In the genomic region with DNA sequence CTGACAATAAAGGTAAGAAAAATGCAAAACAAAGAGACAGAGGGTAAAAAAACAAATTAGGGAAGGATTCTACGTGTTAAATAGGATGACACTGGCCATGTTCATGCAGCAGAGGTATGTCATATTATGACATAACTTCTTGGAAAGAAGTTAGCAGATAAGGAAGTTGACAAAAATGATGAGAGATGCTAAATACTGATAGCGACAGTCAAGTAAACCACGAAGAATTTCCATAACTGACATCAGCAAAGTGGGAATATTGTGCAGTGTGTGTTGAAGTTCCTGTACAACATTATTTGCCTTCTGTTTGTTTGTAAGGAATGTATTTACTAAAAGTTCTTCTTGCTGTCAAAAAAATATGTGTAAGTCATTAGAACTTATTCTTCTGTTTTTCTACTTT, we compare ENCODE assay signal across 1 cellular context.
TF ChIP-seq lines count a peak whose summit lies in the region.

No MANE protein-coding gene starts in this region.

TF ChIP-seq in K562, 482 proteins besides CTCF, POLR2A, EP300 and RAD21 (continued from another document and continues in another):
- TF ChIP-seq, protein P1, sequence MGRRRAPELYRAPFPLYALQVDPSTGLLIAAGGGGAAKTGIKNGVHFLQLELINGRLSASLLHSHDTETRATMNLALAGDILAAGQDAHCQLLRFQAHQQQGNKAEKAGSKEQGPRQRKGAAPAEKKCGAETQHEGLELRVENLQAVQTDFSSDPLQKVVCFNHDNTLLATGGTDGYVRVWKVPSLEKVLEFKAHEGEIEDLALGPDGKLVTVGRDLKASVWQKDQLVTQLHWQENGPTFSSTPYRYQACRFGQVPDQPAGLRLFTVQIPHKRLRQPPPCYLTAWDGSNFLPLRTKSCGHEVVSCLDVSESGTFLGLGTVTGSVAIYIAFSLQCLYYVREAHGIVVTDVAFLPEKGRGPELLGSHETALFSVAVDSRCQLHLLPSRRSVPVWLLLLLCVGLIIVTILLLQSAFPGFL (CRISPR knock-in tag; IDR thresholded peaks at IDR 0.05) = no peak
- peak in 1 of 2 experiments; percentile 55; a peak in 1 of 4 replicates for TF ChIP-seq RCOR1 (IDR thresholded peaks at IDR 0.05; ENCODE audit: borderline replicate concordance in 1 of 2, low read depth in 2 of 2, low read length in 2 of 2)
- TF ChIP-seq SMARCA4 (IDR thresholded peaks at IDR 0.05) = peak; percentile 69; the same call in 1 of the 2 replicates
- TF ChIP-seq, protein P2, sequence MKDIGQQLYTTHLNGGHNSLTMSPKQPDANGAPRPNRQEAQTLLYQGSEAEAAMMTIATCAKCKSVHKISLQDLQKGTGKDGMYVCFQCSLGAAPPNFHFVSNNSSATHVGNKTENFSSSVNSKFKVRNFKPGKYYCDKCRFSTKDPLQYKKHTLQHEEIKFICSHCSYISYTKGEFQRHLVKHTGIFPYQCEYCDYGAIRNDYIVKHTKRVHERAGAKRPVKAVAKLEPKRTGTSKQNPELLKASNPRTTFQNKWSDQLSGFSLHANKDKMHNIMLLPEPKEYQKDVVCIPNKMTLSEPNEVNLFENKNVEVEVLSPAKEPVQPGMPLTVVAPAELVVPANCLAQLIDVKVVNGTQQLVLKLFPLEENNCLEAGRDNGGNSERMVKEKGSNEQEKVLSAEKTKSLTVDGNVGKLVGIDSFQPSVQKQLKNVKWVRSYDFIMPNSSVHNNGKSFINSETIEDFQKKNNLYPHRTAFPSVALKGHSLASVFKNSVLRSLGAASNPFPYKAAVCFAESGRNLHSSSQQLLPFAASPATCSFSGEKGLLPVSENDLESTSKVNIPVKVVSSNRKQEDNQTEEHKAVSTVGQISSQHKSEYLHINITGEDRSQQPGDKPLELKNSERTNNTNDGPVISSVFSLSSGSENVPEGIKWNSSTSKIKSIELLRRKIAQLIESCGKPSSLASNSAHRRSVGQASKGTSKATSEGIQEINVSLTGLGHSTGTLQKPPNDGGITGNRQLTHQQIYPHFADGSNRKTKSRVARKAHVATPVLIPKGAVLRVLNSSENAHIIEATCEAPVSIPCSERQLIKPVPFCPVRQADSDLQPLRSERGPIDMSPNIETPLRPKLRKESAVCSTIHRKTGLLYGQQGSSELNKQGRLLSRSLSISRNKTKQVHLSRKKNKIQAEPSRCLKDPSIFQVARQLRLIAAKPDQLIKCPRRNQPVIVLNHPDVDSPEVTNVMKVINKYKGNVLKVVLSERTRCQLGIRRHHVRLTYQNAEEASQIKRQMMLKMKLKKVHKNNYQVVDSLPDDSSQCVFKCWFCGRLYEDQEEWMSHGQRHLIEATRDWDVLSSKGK (CRISPR knock-in tag; IDR thresholded peaks at IDR 0.05) = no peak
- no peak for TF ChIP-seq NR3C1 (CRISPR knock-in tag; IDR thresholded peaks at IDR 0.05)
- no peak for TF ChIP-seq CBX3 (IDR thresholded peaks at IDR 0.05; ENCODE audit: borderline replicate concordance in 1 of 2, low read length in 2 of 2)
- TF ChIP-seq NFE2L1 (tag; IDR thresholded peaks at IDR 0.05; ENCODE audit: borderline replicate concordance, low read depth) = no peak
- TF ChIP-seq NR2F6 (CRISPR knock-in tag; IDR thresholded peaks at IDR 0.05) = no peak
- TF ChIP-seq BRCA1 (IDR thresholded peaks at IDR 0.05) = no peak
- TF ChIP-seq BRCA1 (CRISPR knock-in tag; IDR thresholded peaks at IDR 0.05) = no peak
- no peak for TF ChIP-seq NEUROD1 (IDR thresholded peaks at IDR 0.05; ENCODE audit: borderline replicate concordance, low read depth, low read length, partially characterized antibody)
- no peak for TF ChIP-seq ZC3H4 (CRISPR knock-in tag; IDR thresholded peaks at IDR 0.05; ENCODE audit: borderline replicate concordance)
- TF ChIP-seq ZNF431 (CRISPR knock-in tag; IDR thresholded peaks at IDR 0.05) = no peak
- TF ChIP-seq, protein P3, sequence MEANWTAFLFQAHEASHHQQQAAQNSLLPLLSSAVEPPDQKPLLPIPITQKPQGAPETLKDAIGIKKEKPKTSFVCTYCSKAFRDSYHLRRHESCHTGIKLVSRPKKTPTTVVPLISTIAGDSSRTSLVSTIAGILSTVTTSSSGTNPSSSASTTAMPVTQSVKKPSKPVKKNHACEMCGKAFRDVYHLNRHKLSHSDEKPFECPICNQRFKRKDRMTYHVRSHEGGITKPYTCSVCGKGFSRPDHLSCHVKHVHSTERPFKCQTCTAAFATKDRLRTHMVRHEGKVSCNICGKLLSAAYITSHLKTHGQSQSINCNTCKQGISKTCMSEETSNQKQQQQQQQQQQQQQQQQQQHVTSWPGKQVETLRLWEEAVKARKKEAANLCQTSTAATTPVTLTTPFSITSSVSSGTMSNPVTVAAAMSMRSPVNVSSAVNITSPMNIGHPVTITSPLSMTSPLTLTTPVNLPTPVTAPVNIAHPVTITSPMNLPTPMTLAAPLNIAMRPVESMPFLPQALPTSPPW (CRISPR knock-in tag; IDR thresholded peaks at IDR 0.05) = no peak
- TF ChIP-seq, protein P4, sequence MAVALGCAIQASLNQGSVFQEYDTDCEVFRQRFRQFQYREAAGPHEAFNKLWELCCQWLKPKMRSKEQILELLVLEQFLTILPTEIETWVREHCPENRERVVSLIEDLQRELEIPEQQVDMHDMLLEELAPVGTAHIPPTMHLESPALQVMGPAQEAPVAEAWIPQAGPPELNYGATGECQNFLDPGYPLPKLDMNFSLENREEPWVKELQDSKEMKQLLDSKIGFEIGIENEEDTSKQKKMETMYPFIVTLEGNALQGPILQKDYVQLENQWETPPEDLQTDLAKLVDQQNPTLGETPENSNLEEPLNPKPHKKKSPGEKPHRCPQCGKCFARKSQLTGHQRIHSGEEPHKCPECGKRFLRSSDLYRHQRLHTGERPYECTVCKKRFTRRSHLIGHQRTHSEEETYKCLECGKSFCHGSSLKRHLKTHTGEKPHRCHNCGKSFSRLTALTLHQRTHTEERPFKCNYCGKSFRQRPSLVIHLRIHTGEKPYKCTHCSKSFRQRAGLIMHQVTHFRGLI (CRISPR knock-in tag; IDR thresholded peaks at IDR 0.05) = no peak
- TF ChIP-seq ZNF140 (CRISPR knock-in tag; IDR thresholded peaks at IDR 0.05) = no peak
- peak; percentile 29; the same call in 1 of the 2 replicates for TF ChIP-seq ADNP (tag; IDR thresholded peaks at IDR 0.05)
- peak in 1 of 2 experiments; percentile 63; a peak in 2 of 4 replicates for TF ChIP-seq FOXA3 (CRISPR knock-in tag; conservative IDR thresholded peaks at IDR 0.05 in 1 of 2, IDR thresholded peaks at IDR 0.05 in 1 of 2)
- TF ChIP-seq, protein P5, sequence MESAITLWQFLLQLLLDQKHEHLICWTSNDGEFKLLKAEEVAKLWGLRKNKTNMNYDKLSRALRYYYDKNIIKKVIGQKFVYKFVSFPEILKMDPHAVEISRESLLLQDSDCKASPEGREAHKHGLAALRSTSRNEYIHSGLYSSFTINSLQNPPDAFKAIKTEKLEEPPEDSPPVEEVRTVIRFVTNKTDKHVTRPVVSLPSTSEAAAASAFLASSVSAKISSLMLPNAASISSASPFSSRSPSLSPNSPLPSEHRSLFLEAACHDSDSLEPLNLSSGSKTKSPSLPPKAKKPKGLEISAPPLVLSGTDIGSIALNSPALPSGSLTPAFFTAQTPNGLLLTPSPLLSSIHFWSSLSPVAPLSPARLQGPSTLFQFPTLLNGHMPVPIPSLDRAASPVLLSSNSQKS (CRISPR knock-in tag; IDR thresholded peaks at IDR 0.05) = no peak
- no peak for TF ChIP-seq FOXP1 (CRISPR knock-in tag; IDR thresholded peaks at IDR 0.05)
- peak; percentile 51; the same call in 1 of the 2 replicates for TF ChIP-seq MECOM (CRISPR knock-in tag; IDR thresholded peaks at IDR 0.05)
- TF ChIP-seq ZKSCAN8 (CRISPR knock-in tag; IDR thresholded peaks at IDR 0.05) = no peak
- TF ChIP-seq SRSF1 (IDR thresholded peaks at IDR 0.05; ENCODE audit: low read depth, low read length) = no peak
- TF ChIP-seq ZC3H11A (IDR thresholded peaks at IDR 0.05; ENCODE audit: low read depth, low read length) = no peak
- TF ChIP-seq, protein P6, sequence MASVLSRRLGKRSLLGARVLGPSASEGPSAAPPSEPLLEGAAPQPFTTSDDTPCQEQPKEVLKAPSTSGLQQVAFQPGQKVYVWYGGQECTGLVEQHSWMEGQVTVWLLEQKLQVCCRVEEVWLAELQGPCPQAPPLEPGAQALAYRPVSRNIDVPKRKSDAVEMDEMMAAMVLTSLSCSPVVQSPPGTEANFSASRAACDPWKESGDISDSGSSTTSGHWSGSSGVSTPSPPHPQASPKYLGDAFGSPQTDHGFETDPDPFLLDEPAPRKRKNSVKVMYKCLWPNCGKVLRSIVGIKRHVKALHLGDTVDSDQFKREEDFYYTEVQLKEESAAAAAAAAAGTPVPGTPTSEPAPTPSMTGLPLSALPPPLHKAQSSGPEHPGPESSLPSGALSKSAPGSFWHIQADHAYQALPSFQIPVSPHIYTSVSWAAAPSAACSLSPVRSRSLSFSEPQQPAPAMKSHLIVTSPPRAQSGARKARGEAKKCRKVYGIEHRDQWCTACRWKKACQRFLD (CRISPR knock-in tag; IDR thresholded peaks at IDR 0.05) = no peak
- TF ChIP-seq TBP (optimal IDR thresholded peaks at IDR 0.05; ENCODE audit: low read depth, low read length) = no peak
- peak; percentile 85 for TF ChIP-seq ZEB2 (IDR thresholded peaks at IDR 0.05)
- peak; percentile 71 for TF ChIP-seq POLR2H (tag; IDR thresholded peaks at IDR 0.05; ENCODE audit: low read depth)
- no peak for TF ChIP-seq SMAD3 (CRISPR knock-in tag; conservative IDR thresholded peaks at IDR 0.05)
- TF ChIP-seq NR1H2 (CRISPR knock-in tag; IDR thresholded peaks at IDR 0.05) = no peak
- TF ChIP-seq ZNF174 (CRISPR knock-in tag; IDR thresholded peaks at IDR 0.05) = no peak
- TF ChIP-seq, protein P7, sequence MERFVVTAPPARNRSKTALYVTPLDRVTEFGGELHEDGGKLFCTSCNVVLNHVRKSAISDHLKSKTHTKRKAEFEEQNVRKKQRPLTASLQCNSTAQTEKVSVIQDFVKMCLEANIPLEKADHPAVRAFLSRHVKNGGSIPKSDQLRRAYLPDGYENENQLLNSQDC (CRISPR knock-in tag; IDR thresholded peaks at IDR 0.05) = no peak
- peak; percentile 79; the same call in 1 of the 2 replicates for TF ChIP-seq ZNF589 (CRISPR knock-in tag; IDR thresholded peaks at IDR 0.05; ENCODE audit: low read depth)
- peak; percentile 87; the same call in 1 of the 2 replicates for TF ChIP-seq SMARCE1 (IDR thresholded peaks at IDR 0.05)
- TF ChIP-seq ATF1 (CRISPR knock-in tag; IDR thresholded peaks at IDR 0.05) = no peak
- TF ChIP-seq ATF1 (tag; IDR thresholded peaks at IDR 0.05) = peak; percentile 64; the same call in 1 of the 2 replicates
- TF ChIP-seq, protein P8, sequence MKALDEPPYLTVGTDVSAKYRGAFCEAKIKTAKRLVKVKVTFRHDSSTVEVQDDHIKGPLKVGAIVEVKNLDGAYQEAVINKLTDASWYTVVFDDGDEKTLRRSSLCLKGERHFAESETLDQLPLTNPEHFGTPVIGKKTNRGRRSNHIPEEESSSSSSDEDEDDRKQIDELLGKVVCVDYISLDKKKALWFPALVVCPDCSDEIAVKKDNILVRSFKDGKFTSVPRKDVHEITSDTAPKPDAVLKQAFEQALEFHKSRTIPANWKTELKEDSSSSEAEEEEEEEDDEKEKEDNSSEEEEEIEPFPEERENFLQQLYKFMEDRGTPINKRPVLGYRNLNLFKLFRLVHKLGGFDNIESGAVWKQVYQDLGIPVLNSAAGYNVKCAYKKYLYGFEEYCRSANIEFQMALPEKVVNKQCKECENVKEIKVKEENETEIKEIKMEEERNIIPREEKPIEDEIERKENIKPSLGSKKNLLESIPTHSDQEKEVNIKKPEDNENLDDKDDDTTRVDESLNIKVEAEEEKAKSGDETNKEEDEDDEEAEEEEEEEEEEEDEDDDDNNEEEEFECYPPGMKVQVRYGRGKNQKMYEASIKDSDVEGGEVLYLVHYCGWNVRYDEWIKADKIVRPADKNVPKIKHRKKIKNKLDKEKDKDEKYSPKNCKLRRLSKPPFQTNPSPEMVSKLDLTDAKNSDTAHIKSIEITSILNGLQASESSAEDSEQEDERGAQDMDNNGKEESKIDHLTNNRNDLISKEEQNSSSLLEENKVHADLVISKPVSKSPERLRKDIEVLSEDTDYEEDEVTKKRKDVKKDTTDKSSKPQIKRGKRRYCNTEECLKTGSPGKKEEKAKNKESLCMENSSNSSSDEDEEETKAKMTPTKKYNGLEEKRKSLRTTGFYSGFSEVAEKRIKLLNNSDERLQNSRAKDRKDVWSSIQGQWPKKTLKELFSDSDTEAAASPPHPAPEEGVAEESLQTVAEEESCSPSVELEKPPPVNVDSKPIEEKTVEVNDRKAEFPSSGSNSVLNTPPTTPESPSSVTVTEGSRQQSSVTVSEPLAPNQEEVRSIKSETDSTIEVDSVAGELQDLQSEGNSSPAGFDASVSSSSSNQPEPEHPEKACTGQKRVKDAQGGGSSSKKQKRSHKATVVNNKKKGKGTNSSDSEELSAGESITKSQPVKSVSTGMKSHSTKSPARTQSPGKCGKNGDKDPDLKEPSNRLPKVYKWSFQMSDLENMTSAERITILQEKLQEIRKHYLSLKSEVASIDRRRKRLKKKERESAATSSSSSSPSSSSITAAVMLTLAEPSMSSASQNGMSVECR (CRISPR knock-in tag; IDR thresholded peaks at IDR 0.05) = no peak
- TF ChIP-seq ZBTB17 (CRISPR knock-in tag; IDR thresholded peaks at IDR 0.05) = no peak
- TF ChIP-seq BMI1 (IDR thresholded peaks at IDR 0.05; ENCODE audit: low read length) = no peak
- peak; percentile 94 for TF ChIP-seq ATF7 (IDR thresholded peaks at IDR 0.05)
- TF ChIP-seq, protein P9, sequence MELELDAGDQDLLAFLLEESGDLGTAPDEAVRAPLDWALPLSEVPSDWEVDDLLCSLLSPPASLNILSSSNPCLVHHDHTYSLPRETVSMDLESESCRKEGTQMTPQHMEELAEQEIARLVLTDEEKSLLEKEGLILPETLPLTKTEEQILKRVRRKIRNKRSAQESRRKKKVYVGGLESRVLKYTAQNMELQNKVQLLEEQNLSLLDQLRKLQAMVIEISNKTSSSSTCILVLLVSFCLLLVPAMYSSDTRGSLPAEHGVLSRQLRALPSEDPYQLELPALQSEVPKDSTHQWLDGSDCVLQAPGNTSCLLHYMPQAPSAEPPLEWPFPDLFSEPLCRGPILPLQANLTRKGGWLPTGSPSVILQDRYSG (tag; conservative IDR thresholded peaks at IDR 0.05; ENCODE audit: low read depth) = no peak
- no peak for TF ChIP-seq HMG20B (CRISPR knock-in tag; IDR thresholded peaks at IDR 0.05)
- TF ChIP-seq ZFPM2 (CRISPR knock-in tag; IDR thresholded peaks at IDR 0.05) = 0 out of 2 replicates have a peak, but pooled peaks have one; percentile 58
- TF ChIP-seq, protein P10, sequence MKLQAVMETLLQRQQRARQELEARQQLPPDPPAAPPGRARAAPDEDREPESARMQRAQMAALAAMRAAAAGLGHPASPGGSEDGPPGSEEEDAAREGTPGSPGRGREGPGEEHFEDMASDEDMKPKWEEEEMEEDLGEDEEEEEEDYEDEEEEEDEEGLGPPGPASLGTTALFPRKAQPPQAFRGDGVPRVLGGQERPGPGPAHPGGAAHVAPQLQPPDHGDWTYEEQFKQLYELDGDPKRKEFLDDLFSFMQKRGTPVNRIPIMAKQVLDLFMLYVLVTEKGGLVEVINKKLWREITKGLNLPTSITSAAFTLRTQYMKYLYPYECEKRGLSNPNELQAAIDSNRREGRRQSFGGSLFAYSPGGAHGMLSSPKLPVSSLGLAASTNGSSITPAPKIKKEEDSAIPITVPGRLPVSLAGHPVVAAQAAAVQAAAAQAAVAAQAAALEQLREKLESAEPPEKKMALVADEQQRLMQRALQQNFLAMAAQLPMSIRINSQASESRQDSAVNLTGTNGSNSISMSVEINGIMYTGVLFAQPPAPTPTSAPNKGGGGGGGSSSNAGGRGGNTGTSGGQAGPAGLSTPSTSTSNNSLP (IDR thresholded peaks at IDR 0.05; ENCODE audit: borderline replicate concordance, low read depth, low read length) = no peak
- TF ChIP-seq, protein P11, sequence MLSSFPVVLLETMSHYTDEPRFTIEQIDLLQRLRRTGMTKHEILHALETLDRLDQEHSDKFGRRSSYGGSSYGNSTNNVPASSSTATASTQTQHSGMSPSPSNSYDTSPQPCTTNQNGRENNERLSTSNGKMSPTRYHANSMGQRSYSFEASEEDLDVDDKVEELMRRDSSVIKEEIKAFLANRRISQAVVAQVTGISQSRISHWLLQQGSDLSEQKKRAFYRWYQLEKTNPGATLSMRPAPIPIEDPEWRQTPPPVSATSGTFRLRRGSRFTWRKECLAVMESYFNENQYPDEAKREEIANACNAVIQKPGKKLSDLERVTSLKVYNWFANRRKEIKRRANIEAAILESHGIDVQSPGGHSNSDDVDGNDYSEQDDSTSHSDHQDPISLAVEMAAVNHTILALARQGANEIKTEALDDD (IDR thresholded peaks at IDR 0.05) = no peak
